ENCODE assay signal across 12 cellular contexts in genomic region chr7:87574630-87575029, GRCh38. TPM values are rescaled to one million over a fixed set of nuclear protein-coding genes. Genes with fewer than 3 reads are reported as not detected.
DNase-seq lines count a peak whose midpoint lies in the region; ATAC-seq, FAIRE-seq and TF ChIP-seq lines count a peak whose summit lies in the region.
"Had no signal": no experiment of that assay in that cellular context is flagged by ENCODE, and none has a peak within 500 bp of the region (broad histone marks: within the 10 kb centered on the region; RNA-seq: fewer than 3 reads in every experiment).

No MANE protein-coding gene starts in this region.

- TF ChIP-seq EP300 in HepG2 (IDR thresholded peaks at IDR 0.05; ENCODE audit: low read depth in 2 of 2, low read length in 2 of 2) = no peak
- no peak for TF ChIP-seq EP300 in HepG2 (CRISPR knock-in tag; IDR thresholded peaks at IDR 0.05; ENCODE audit: borderline replicate concordance)

- no peak for TF ChIP-seq POLR2A in HepG2 (IDR thresholded peaks at IDR 0.05; ENCODE audit: insufficient read depth in 1 of 2, low read depth in 2 of 2, low read length in 2 of 2)

- H3K9ac ChIP-seq in adipocyte (ENCODE audit: low read length) (no peak overlapping the region), HepG2 (ENCODE audit: insufficient read depth, low read depth, low read length) (no peak overlapping the region)

- DNase-seq in DMS53 treated with DMSO at 0.1 percent for 48 hours (lab: John Stamatoyannopoulos, UW; ENCODE audit: unreplicated experiment) (peak; percentile 48), adipocyte (ENCODE audit: low read depth) (peak; percentile 59), HepG2 (ENCODE audit: low spot score) (peak; percentile 12), activated gamma-delta T cell (lab: John Stamatoyannopoulos, UW) (no peak)
- DNase-seq in activated CD4-positive, alpha-beta T cell treated with anti-CD3 and anti-CD28 coated beads for 48 hours = no peak
- DNase-seq: central memory CD4-positive, alpha-beta T cell had no signal

- H4K20me1 ChIP-seq in HepG2 (ENCODE audit: insufficient read depth, low read length) = no peaks in the 10 kb centered on the region

- H3K36me3 ChIP-seq in adipocyte (ENCODE audit: control insufficient read depth, insufficient read depth, low read length, severe bottlenecking) (no peaks in the 10 kb centered on the region), HepG2 (replicated peaks in 1 of 2; ENCODE audit: control insufficient read depth in 1 of 2, insufficient read depth in 2 of 2, low read length in 2 of 2) (peaks cover 0 to 5% of the 10 kb centered on the region in 2 experiments; a peak in 1 of 5 replicates)

- no peak overlapping the region for H2AFZ ChIP-seq in HepG2 (ENCODE audit: low read length)

- no peak overlapping the region for H3K27ac ChIP-seq in HepG2 (ENCODE audit: extremely low read length, insufficient read depth, low read length)
- H3K27ac ChIP-seq: skin epidermis had no signal

- whole genome bisulfite sequencing in HepG2 (ENCODE audit: low lambda C conversion rate) = 63% methylated on average over 2 of the region's 2 CpGs

- H3K9me3 ChIP-seq in adipocyte (ENCODE audit: control insufficient read depth, low read length) = no peaks in the 10 kb centered on the region
- H3K9me3 ChIP-seq in HepG2 (ENCODE audit: low read length) = no peaks in the 10 kb centered on the region

- in situ Hi-C loops in HepG2 (cut with HindIII; ENCODE audit: extremely low pct_ligation_motif_present, low pct_unique_long_range_greater_than_20kb) = no loop called here

- intact Hi-C loops in HepG2 (cut with micrococcal nuclease; ENCODE audit: unreplicated experiment) = no loop called here

- CTCF ChIA-PET in HepG2 (lab: Yijun Ruan, JAX; ENCODE audit: low intra/inter-chr PET ratio, low total read pairs) = no interaction called here

- H3K4me3 ChIP-seq in adipocyte (ENCODE audit: low read length) = no peak overlapping the region
- H3K4me3 ChIP-seq in HepG2 (replicated peaks in 1 of 3; ENCODE audit: insufficient read depth in 1 of 3, low read depth in 2 of 3, low read length in 3 of 3) = no peak overlapping the region
- H3K4me3 ChIP-seq: skin epidermis had no signal

- H3K27me3 ChIP-seq in adipocyte (replicated peaks; ENCODE audit: control insufficient read depth, insufficient read depth, low read length) (no peaks in the 10 kb centered on the region), HepG2 (ENCODE audit: control insufficient read depth in 1 of 2, insufficient read depth in 2 of 2, low read length in 2 of 2) (no peaks in the 10 kb centered on the region)

- BruUV-seq in HepG2 (replicated peaks; lab: Mats Ljungman, UMichigan) = no TSS peak

- H3K79me2 ChIP-seq in HepG2 (ENCODE audit: insufficient read depth, low read length) = no peaks in the 10 kb centered on the region

- POLR2A ChIA-PET in HepG2 (lab: Yijun Ruan, JAX) = interaction anchor here (1.7 kb wide), 1 partner anchor 26 kb away, joined by 7 read pairs; the partner anchor contains the start of gene ABCB1

- FAIRE-seq in HepG2 (lab: Jason Lieb, UNC) = no peak
- FAIRE-seq: G401.6, HTR-8/SVneo had no signal

- TF ChIP-seq RAD21 in HepG2 (CRISPR knock-in tag; IDR thresholded peaks at IDR 0.05) = no peak

- no peak overlapping the region for H3K4me2 ChIP-seq in HepG2 (ENCODE audit: low read depth, low read length)

- no peaks in the 10 kb centered on the region for H3K4me1 ChIP-seq in adipocyte (ENCODE audit: control insufficient read depth, insufficient read depth, low read length)
- H3K4me1 ChIP-seq in HepG2 (ENCODE audit: insufficient read depth, low read length) = peaks cover 38% of the 10 kb centered on the region

- ATAC-seq in HG02973 (IDR thresholded peaks at IDR 0.05; ENCODE audit: unreplicated experiment) = peak; percentile 59
- ATAC-seq in HepG2 = no peak
- no peak for ATAC-seq in GM21360 (IDR thresholded peaks at IDR 0.05; ENCODE audit: unreplicated experiment)
- ATAC-seq in HG03039 (IDR thresholded peaks at IDR 0.05; ENCODE audit: unreplicated experiment) = no peak

- no peak for TF ChIP-seq CTCF in HepG2 (CRISPR knock-in tag; IDR thresholded peaks at IDR 0.05)

TF ChIP-seq in HepG2, 621 proteins besides CTCF, POLR2A, EP300 and RAD21 (continues in another document):
- TF ChIP-seq ZBTB49 (CRISPR knock-in tag; IDR thresholded peaks at IDR 0.05; ENCODE audit: borderline replicate concordance) (no peak), ATF7 (IDR thresholded peaks at IDR 0.05) (peak; percentile 73), ATF7 (CRISPR knock-in tag; IDR thresholded peaks at IDR 0.05) (no peak), ZBTB21 (CRISPR knock-in tag; IDR thresholded peaks at IDR 0.05) (peak; percentile 57; the same call in 1 of the 2 replicates), CREB1 (IDR thresholded peaks at IDR 0.05) (peak; percentile 27; the same call in 1 of the 2 replicates), CREB1 (CRISPR knock-in tag; IDR thresholded peaks at IDR 0.05) (no peak), DPF2 (CRISPR knock-in tag; IDR thresholded peaks at IDR 0.05; ENCODE audit: borderline replicate concordance, low read depth) (no peak)

RNA-seq across cellular contexts. Expression of gene ABCB1, which starts 26.1 kb away (rescaled TPM):
- 25.9 and 42.8 TPM in 2 replicates for total RNA-seq in HepG2 (2016; rRNA removed; fragmentation: Illumina TruSeq; extraction: Trizol)
- total RNA-seq in HepG2 (2016; cell fraction: cytosol; rRNA removed; fragmentation: Illumina TruSeq; extraction: Trizol; ENCODE audit: low read depth) = 5.0 and 6.3 TPM in 2 replicates
- total RNA-seq in HepG2 (2016; cell fraction: insoluble cytoplasmic fraction; rRNA removed; fragmentation: Illumina TruSeq; extraction: Trizol) = 22.6 and 44.1 TPM in 2 replicates
- total RNA-seq in HepG2 (2016; cell fraction: membrane; rRNA removed; fragmentation: Illumina TruSeq; extraction: Trizol) = 7.6 and 7.9 TPM in 2 replicates
- 42.9 and 51.8 TPM in 2 replicates for total RNA-seq in HepG2 (2016; cell fraction: nucleus; rRNA removed; fragmentation: Illumina TruSeq; extraction: Trizol)
- polyA plus RNA-seq in HepG2 (2011; rRNA removed) = 52.6 and 79.9 TPM in 2 replicates
- 47.0 and 67.2 TPM in 2 replicates for polyA plus RNA-seq in HepG2 (2011; cell fraction: cytosol; rRNA removed)
- 47.8 and 75.8 TPM in 2 replicates for polyA plus RNA-seq in HepG2 (2011; cell fraction: nucleus; rRNA removed)
- 21.6 and 34.5 TPM in 2 replicates for polyA plus RNA-seq in HepG2 (2012)
- polyA plus RNA-seq in HepG2 (2016; cell fraction: cytosol; fragmentation: Illumina TruSeq; extraction: Trizol; ENCODE audit: low read depth) = 2.7 and 3.2 TPM in 2 replicates
- polyA plus RNA-seq in HepG2 (2016; cell fraction: insoluble cytoplasmic fraction; fragmentation: Illumina TruSeq; extraction: Trizol; ENCODE audit: low read depth) = 16.4 and 17.9 TPM in 2 replicates
- 4.7 and 5.0 TPM in 2 replicates for polyA plus RNA-seq in HepG2 (2016; cell fraction: membrane; fragmentation: Illumina TruSeq; extraction: Trizol; ENCODE audit: low read depth)
- 44.6 and 47.8 TPM in 2 replicates for polyA plus RNA-seq in HepG2 (2016; cell fraction: nucleus; fragmentation: Illumina TruSeq; extraction: Trizol; ENCODE audit: insufficient read depth, low read depth)
- polyA minus RNA-seq in HepG2 (2011; rRNA and poly(A)+ RNA removed; ENCODE audit: low replicate concordance) = 64.0 TPM in 1 of 2 replicates, not detected in the other
- 34.7 and 55.1 TPM in 2 replicates for polyA minus RNA-seq in HepG2 (2011; cell fraction: cytosol; rRNA and poly(A)+ RNA removed)
- 53.6 and 84.8 TPM in 2 replicates for polyA minus RNA-seq in HepG2 (2011; cell fraction: nucleus; rRNA and poly(A)+ RNA removed)

RNA-seq across cellular contexts. Expression of gene RUNDC3B, which starts 53.6 kb away (rescaled TPM):
- 1.3 and 1.5 TPM in 2 replicates for total RNA-seq in HepG2 (2016; rRNA removed; fragmentation: Illumina TruSeq; extraction: Trizol)
- total RNA-seq in HepG2 (2016; cell fraction: cytosol; rRNA removed; fragmentation: Illumina TruSeq; extraction: Trizol; ENCODE audit: low read depth) = 0.26 and 0.40 TPM in 2 replicates
- 0.67 and 1.2 TPM in 2 replicates for total RNA-seq in HepG2 (2016; cell fraction: insoluble cytoplasmic fraction; rRNA removed; fragmentation: Illumina TruSeq; extraction: Trizol)
- total RNA-seq in HepG2 (2016; cell fraction: membrane; rRNA removed; fragmentation: Illumina TruSeq; extraction: Trizol) = 0.31 and 0.56 TPM in 2 replicates
- 0.78 and 1.2 TPM in 2 replicates for total RNA-seq in HepG2 (2016; cell fraction: nucleus; rRNA removed; fragmentation: Illumina TruSeq; extraction: Trizol)
- polyA plus RNA-seq in HepG2 (2011; rRNA removed) = 0.16 and 0.28 TPM in 2 replicates
- polyA plus RNA-seq in HepG2 (2011; cell fraction: cytosol; rRNA removed) = 0.11 and 0.15 TPM in 2 replicates
- 0.16 TPM in 1 of 2 replicates, not detected in the other for polyA plus RNA-seq in HepG2 (2011; cell fraction: nucleus; rRNA removed)
- polyA plus RNA-seq in HepG2 (2012) = 0.29 and 0.40 TPM in 2 replicates
- polyA plus RNA-seq in HepG2 (2016; cell fraction: cytosol; fragmentation: Illumina TruSeq; extraction: Trizol; ENCODE audit: low read depth) = 0.03 and 0.09 TPM in 2 replicates
- polyA plus RNA-seq in HepG2 (2016; cell fraction: insoluble cytoplasmic fraction; fragmentation: Illumina TruSeq; extraction: Trizol; ENCODE audit: low read depth) = 0.87 and 1.9 TPM in 2 replicates
- polyA plus RNA-seq in HepG2 (2016; cell fraction: membrane; fragmentation: Illumina TruSeq; extraction: Trizol; ENCODE audit: low read depth) = 0.31 and 0.34 TPM in 2 replicates
- 0.47 and 1.0 TPM in 2 replicates for polyA plus RNA-seq in HepG2 (2016; cell fraction: nucleus; fragmentation: Illumina TruSeq; extraction: Trizol; ENCODE audit: insufficient read depth, low read depth)
- 0.54 TPM in 1 of 2 replicates, not detected in the other for polyA minus RNA-seq in HepG2 (2011; rRNA and poly(A)+ RNA removed; ENCODE audit: low replicate concordance)
- polyA minus RNA-seq in HepG2 (2011; cell fraction: cytosol; rRNA and poly(A)+ RNA removed) = 0.53 and 0.99 TPM in 2 replicates
- 1.3 and 3.1 TPM in 2 replicates for polyA minus RNA-seq in HepG2 (2011; cell fraction: nucleus; rRNA and poly(A)+ RNA removed)

Comparison
In these comparisons a context has a peak if more than half of its experiments do, and no peak if none do; other contexts are left out.
1. DNase-seq: peak in DMS53 treated with DMSO at 0.1 percent for 48 hours (single experiment), adipocyte (single experiment) and HepG2 (single experiment); none in activated gamma-delta T cell (single experiment) and activated CD4-positive, alpha-beta T cell treated with anti-CD3 and anti-CD28 coated beads for 48 hours (single experiment).